1 cellular context compared by ENCODE assay signal in the genomic region with DNA sequence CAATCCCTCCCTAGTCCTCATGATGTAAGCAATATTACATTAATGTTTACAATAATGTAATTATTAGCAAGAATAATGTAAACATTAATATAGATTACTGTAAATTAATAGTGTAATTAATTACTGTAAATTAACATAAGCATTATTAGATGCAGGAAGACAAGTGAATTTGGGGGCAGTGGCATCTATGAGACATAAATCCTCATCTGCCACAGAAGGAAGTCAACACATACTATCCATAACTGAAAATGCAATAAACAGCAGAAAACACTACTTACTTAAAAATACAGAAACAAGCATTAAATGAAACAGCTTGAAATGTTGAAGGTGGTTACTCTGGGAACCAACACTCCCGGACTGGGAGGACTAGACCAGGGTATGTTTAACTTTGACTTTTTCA.
TF ChIP-seq lines count a peak whose summit lies in the region.

No MANE protein-coding gene starts in this region.

TF ChIP-seq in endothelial cell of umbilical vein, 7 proteins besides CTCF, POLR2A, EP300 and RAD21:
- TF ChIP-seq POLR2AphosphoS5 (IDR thresholded peaks at IDR 0.05; ENCODE audit: insufficient read depth, low read depth, low read length) = no peak
- no peak for TF ChIP-seq EZH2 (IDR thresholded peaks at IDR 0.05; ENCODE audit: borderline replicate concordance, low read depth, low read length, severe bottlenecking)
- TF ChIP-seq JUN (IDR thresholded peaks at IDR 0.05; ENCODE audit: borderline replicate concordance, insufficient read depth, insufficient read length, low read depth) = no peak
- TF ChIP-seq, protein P1, sequence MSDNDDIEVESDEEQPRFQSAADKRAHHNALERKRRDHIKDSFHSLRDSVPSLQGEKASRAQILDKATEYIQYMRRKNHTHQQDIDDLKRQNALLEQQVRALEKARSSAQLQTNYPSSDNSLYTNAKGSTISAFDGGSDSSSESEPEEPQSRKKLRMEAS (IDR thresholded peaks at IDR 0.05; ENCODE audit: insufficient read depth, insufficient read length) = no peak
- TF ChIP-seq GATA2 (IDR thresholded peaks at IDR 0.05; ENCODE audit: insufficient read depth, insufficient read length, low read depth, low read length) = no peak
- no peak for TF ChIP-seq MYC (IDR thresholded peaks at IDR 0.05; ENCODE audit: low read depth, low read length)
- no peak for TF ChIP-seq FOS (IDR thresholded peaks at IDR 0.05; ENCODE audit: borderline replicate concordance, insufficient read depth, low read length)
